ENCODE assay signal across 8 cellular contexts in genomic region chr9:93091453-93092081, GRCh38. TPM values are rescaled to one million over a fixed set of nuclear protein-coding genes. Genes with fewer than 3 reads are reported as not detected.
DNase-seq lines count a peak whose midpoint lies in the region; ATAC-seq, FAIRE-seq and TF ChIP-seq lines count a peak whose summit lies in the region.

No MANE protein-coding gene starts in this region.

- H3K9me2 ChIP-seq in DOHH2 (replicated peaks; ENCODE audit: control insufficient read depth, low read length), result no peaks in the 10 kb centered on the region

- no peaks in the 10 kb centered on the region for H3K27me3 Mint-ChIP-seq in astrocyte (ENCODE audit: low read depth, unreplicated experiment)
- no peaks in the 10 kb centered on the region for H3K27me3 Mint-ChIP-seq in nephron progenitor cell (ENCODE audit: low read depth, poor library complexity)

- FAIRE-seq in RCC 7860 (lab: Jason Lieb, UNC), result no peak
- no peak for FAIRE-seq in astrocyte (lab: Jason Lieb, UNC)

- TF ChIP-seq CTCF in DOHH2 (IDR thresholded peaks at IDR 0.05; ENCODE audit: low read depth, low read length, poor library complexity, severe bottlenecking) (no peak), astrocyte (IDR thresholded peaks at IDR 0.05; ENCODE audit: insufficient read depth, low read depth, low read length) (no peak), nephron progenitor cell (IDR thresholded peaks at IDR 0.05) (no peak), BE2C (IDR thresholded peaks at IDR 0.05; ENCODE audit: low read depth, low read length) (no peak)

- H3K27ac Mint-ChIP-seq in astrocyte (ENCODE audit: unreplicated experiment) (peak overlapping the region; percentile 53), nephron progenitor cell (peak overlapping the region; percentile 58)

- H3K4me1 ChIP-seq in DOHH2 (ENCODE audit: control insufficient read depth, low read length), result peaks cover 52% of the 10 kb centered on the region
- H3K4me1 ChIP-seq in astrocyte (ENCODE audit: insufficient read depth, low read length), result peaks cover 6% of the 10 kb centered on the region
- peaks cover 3% of the 10 kb centered on the region; the same call in 1 of the 2 replicates for H3K4me1 ChIP-seq in BE2C

- H3K36me3 ChIP-seq in DOHH2 (ENCODE audit: control insufficient read depth, low read length), result peaks cover 3% of the 10 kb centered on the region; the same call in 1 of the 2 replicates
- H3K36me3 ChIP-seq in astrocyte (ENCODE audit: insufficient read depth, low read length), result no peaks in the 10 kb centered on the region
- no peaks in the 10 kb centered on the region for H3K36me3 ChIP-seq in BE2C

- peaks cover 16% of the 10 kb centered on the region; the same call in 1 of the 2 replicates for H3F3A ChIP-seq in DOHH2 (ENCODE audit: control insufficient read depth, insufficient read depth)

- peaks cover 7% of the 10 kb centered on the region for H3K36me3 Mint-ChIP-seq in astrocyte (ENCODE audit: low read depth, unreplicated experiment)
- H3K36me3 Mint-ChIP-seq in nephron progenitor cell (ENCODE audit: low read depth), result peaks cover 3% of the 10 kb centered on the region

- no peak overlapping the region for H3K27ac ChIP-seq in DOHH2 (ENCODE audit: low read depth, low read length)
- peak overlapping the region; percentile 42 for H3K27ac ChIP-seq in astrocyte (ENCODE audit: low read depth, low read length)

- no peak overlapping the region for H2AFZ ChIP-seq in astrocyte (ENCODE audit: low read depth, low read length)

- H4K20me1 ChIP-seq in DOHH2 (ENCODE audit: control insufficient read depth, insufficient read depth, low read depth, low read length) (no peaks in the 10 kb centered on the region), astrocyte (ENCODE audit: insufficient read depth, low read length) (no peaks in the 10 kb centered on the region)

- H3K79me2 ChIP-seq in DOHH2 (ENCODE audit: control insufficient read depth, low read length) (peaks cover 3% of the 10 kb centered on the region; the same call in 1 of the 2 replicates), astrocyte (ENCODE audit: insufficient read depth, low read length) (peaks cover 3% of the 10 kb centered on the region)

- DNase-seq in RCC 7860 (ENCODE audit: low spot score) (peak; percentile 50), astrocyte (ENCODE audit: low read depth) (peak; percentile 87), nephron progenitor cell (no peak), BE2C (no peak), NCI-H82 treated with DMSO at 0.1 percent for 48 hours (lab: John Stamatoyannopoulos, UW; ENCODE audit: unreplicated experiment) (no peak)
- DNase-seq in NK-92 treated with Interleukin-12 subunit alpha and Interleukin-12 subunit beta, amount 100 ng/mL, for 24 hours (lab: John Stamatoyannopoulos, UW), result no peak

- H3K4me2 ChIP-seq in DOHH2 (ENCODE audit: low read length) (peak overlapping the region; percentile 96), astrocyte (ENCODE audit: low read length) (no peak overlapping the region)

- H3K9me3 ChIP-seq in DOHH2 (ENCODE audit: control insufficient read depth, insufficient read depth, low read length) (no peaks in the 10 kb centered on the region), astrocyte (ENCODE audit: insufficient read depth, low read depth, low read length) (peaks cover 14% of the 10 kb centered on the region), BE2C (no peaks in the 10 kb centered on the region)

- H3K9me3 Mint-ChIP-seq in astrocyte (ENCODE audit: unreplicated experiment) (peaks cover 28% of the 10 kb centered on the region), nephron progenitor cell (peaks cover 3% of the 10 kb centered on the region)

- no peak overlapping the region for H3K9ac ChIP-seq in astrocyte (ENCODE audit: low read length)

- H3K4me3 Mint-ChIP-seq in astrocyte (ENCODE audit: unreplicated experiment), result peak overlapping the region; percentile 4
- H3K4me3 Mint-ChIP-seq in nephron progenitor cell, result peak overlapping the region; percentile 20

- no peak for ATAC-seq in HG02763 (IDR thresholded peaks at IDR 0.05; ENCODE audit: unreplicated experiment)

- H3K27me3 ChIP-seq in DOHH2 (ENCODE audit: control insufficient read depth, low read length) (no peaks in the 10 kb centered on the region), astrocyte (ENCODE audit: insufficient read depth, low read length) (no peaks in the 10 kb centered on the region), BE2C (no peaks in the 10 kb centered on the region)

- H3K4me3 ChIP-seq in DOHH2 (ENCODE audit: low read length) (no peak overlapping the region), astrocyte (ENCODE audit: insufficient read depth, low read depth, low read length) (no peak overlapping the region), BE2C (ENCODE audit: low read depth, low read length) (no peak overlapping the region)

- H3K4me1 Mint-ChIP-seq in astrocyte (ENCODE audit: low read depth, unreplicated experiment) (peaks cover 11% of the 10 kb centered on the region), nephron progenitor cell (peaks cover 64% of the 10 kb centered on the region)

RNA-seq across cellular contexts. Expression of gene CARD19, which starts 4.5 kb away (rescaled TPM):
- 33.8 and 36.3 TPM in 2 replicates for total RNA-seq in astrocyte
- polyA plus RNA-seq in BE2C (2012; ENCODE audit: insufficient read depth, insufficient read length, low read depth), result 90.7 TPM

RNA-seq across cellular contexts. Expression of gene SUSD3, which starts 33.1 kb away (rescaled TPM):
- total RNA-seq in astrocyte, result not detected in 2 replicates
- 1.0 TPM for polyA plus RNA-seq in BE2C (2012; ENCODE audit: insufficient read depth, insufficient read length, low read depth)

RNA-seq across cellular contexts. Expression of gene NINJ1, which starts 42.5 kb away (rescaled TPM):
- 26.9 and 28.3 TPM in 2 replicates for total RNA-seq in astrocyte
- 104 TPM for polyA plus RNA-seq in BE2C (2012; ENCODE audit: insufficient read depth, insufficient read length, low read depth)

Comparison
In these comparisons a context has a peak if more than half of its experiments do, and no peak if none do; other contexts are left out.
1. DNase-seq: peak in RCC 7860 (single experiment) and astrocyte (single experiment); none in nephron progenitor cell (single experiment), NK-92 treated with Interleukin-12 subunit alpha and Interleukin-12 subunit beta, amount 100 ng/mL, for 24 hours (single experiment), BE2C (single experiment) and NCI-H82 treated with DMSO at 0.1 percent for 48 hours (single experiment).